ENCODE assay signal across 22 cellular contexts in the genomic region with DNA sequence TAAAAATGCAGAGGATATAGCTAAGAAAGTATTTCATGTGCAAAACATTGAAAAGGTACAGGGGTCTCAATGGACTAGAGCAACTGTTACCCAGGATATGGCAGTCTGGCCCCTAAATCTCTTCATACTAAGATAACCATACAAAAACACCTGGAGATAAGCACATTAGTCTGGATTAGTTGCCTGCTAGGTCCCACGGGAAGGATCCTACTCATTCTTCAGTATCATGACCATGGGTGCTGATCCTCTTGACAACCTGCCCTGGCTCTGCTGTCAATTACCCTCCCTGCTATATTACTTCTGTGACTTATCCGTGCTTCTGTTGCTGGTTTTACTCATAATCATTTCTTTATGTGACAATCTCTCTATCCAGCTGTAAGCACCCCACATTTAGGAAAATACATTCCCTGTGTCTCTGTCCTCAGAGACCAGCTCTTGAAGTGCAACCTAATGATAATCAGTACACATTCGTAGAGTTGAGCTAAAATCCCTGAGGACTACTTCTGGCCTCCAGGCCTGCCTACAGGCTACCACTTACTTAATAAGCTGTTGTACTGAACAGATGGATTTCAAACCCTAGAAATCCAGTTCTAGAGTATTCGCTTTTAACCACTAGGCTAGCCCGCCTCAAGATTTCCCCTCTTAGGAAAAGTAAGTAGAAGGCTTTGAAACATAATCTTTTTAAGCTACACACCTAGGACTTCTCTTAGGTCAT.
"Had no signal": no experiment of that assay in that cellular context is flagged by ENCODE, and none has a peak within 500 bp of the region (broad histone marks: within the 10 kb centered on the region; RNA-seq: fewer than 3 reads in every experiment).

No MANE protein-coding gene starts in this region.

- H3K27ac ChIP-seq: body of pancreas, cardiac muscle cell, esophagus squamous epithelium, gastroesophageal sphincter, heart left ventricle, neutrophil, pancreas, psoas muscle, right atrium auricular region, thoracic aorta, vagina, VCaP had no signal

- FAIRE-seq: islet of Langerhans, pancreas had no signal

- H3K36me3 ChIP-seq: cardiac muscle cell, esophagus squamous epithelium, gastroesophageal sphincter, heart left ventricle, neutrophil, pancreas, right atrium auricular region, thoracic aorta, vagina had no signal

- H3K27me3 ChIP-seq: body of pancreas, cardiac muscle cell, esophagus squamous epithelium, gastroesophageal sphincter, heart left ventricle, neutrophil, pancreas, right atrium auricular region, vagina had no signal

- ATAC-seq: activated CD8-positive, alpha-beta T cell treated with anti-CD3 and anti-CD28 coated beads for 36 hours; body of pancreas; gastroesophageal sphincter; heart left ventricle; pancreas; psoas muscle had no signal

- DNase-seq: activated CD4-positive, alpha-beta T cell treated with anti-CD3 and anti-CD28 coated beads, Interleukin-2, amount 10 ng/mL, durations not matched to agents 7 days and 5 days; activated CD4-positive, CD25-positive, alpha-beta regulatory T cell treated with anti-CD3 and anti-CD28 coated beads, Interleukin-2, amount 50 U/mL, for 72 hours; activated CD8-positive, alpha-beta T cell treated with anti-CD3 and anti-CD28 coated beads for 36 hours; activated gamma-delta T cell treated with Interleukin-2 at 50 U/mL for 16 hours; anterior cingulate cortex; body of pancreas; cortex of kidney; endodermal cell; esophagus squamous epithelium; heart left ventricle; pancreas; psoas muscle; stimulated activated CD4-positive, alpha-beta T cell treated with anti-CD3 and anti-CD28 coated beads, Interleukin-4, amount 100 ng/mL, for 24 hours; stimulated activated naive CD4-positive, alpha-beta T cell treated with Interleukin-2 at 50 U/mL for 16 hours had no signal

- H3K4me3 ChIP-seq: body of pancreas, cardiac muscle cell, esophagus squamous epithelium, gastroesophageal sphincter, heart left ventricle, pancreas, psoas muscle, right atrium auricular region, thoracic aorta, vagina had no signal

- H3K4me1 ChIP-seq: body of pancreas, esophagus squamous epithelium, gastroesophageal sphincter, heart left ventricle, pancreas, psoas muscle, right atrium auricular region, vagina had no signal
